Comparison of ENCODE assay signal across 1 cellular context in the genomic region with DNA sequence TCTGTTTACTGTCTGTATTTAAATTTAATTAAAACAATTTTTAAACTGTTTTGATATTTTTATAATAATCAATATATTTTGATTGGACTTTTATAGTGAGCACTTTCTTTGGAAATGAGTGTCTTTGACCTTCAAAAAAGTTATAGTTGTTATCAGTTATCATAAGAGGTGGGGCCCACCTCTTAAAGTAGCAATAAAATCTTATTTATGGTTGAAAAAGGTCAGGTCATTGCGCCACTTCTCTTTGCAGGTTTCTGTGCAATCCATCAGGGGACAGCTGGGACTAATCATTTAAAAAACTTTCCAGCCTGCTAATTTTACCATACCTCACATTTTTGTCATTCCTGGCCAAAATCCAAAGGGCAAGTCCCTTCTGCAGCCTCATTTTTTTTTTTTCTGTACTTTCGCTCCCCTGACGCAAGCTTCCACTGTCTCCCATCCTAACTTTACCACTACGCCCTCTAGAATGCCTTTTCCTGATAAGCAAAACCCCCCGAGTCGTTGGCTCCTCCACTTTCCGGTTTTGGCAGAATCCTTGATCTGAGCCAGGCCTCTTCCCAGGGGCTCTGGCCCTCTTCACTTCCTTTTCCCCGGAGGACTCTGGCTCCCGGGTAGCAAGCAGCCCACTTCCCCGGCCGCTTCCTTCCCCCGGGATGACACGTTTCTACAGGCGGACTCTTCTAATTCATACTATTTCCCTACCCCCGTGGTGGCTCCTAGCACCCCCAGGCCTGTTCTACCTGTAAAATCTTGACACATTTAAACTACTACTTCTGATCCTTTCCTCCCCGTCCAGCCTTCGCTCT.
A peak's percentile ranks its signal among the peaks of the same experiment; 100 is the strongest.
TF ChIP-seq lines count a peak whose summit lies in the region.

No MANE protein-coding gene starts in this region.

TF ChIP-seq in SK-N-SH treated with all-trans-retinoic acid at 6 μM for 48 hours, 23 proteins besides CTCF, POLR2A, EP300 and RAD21 (continued from another document):
- TF ChIP-seq, protein P1, sequence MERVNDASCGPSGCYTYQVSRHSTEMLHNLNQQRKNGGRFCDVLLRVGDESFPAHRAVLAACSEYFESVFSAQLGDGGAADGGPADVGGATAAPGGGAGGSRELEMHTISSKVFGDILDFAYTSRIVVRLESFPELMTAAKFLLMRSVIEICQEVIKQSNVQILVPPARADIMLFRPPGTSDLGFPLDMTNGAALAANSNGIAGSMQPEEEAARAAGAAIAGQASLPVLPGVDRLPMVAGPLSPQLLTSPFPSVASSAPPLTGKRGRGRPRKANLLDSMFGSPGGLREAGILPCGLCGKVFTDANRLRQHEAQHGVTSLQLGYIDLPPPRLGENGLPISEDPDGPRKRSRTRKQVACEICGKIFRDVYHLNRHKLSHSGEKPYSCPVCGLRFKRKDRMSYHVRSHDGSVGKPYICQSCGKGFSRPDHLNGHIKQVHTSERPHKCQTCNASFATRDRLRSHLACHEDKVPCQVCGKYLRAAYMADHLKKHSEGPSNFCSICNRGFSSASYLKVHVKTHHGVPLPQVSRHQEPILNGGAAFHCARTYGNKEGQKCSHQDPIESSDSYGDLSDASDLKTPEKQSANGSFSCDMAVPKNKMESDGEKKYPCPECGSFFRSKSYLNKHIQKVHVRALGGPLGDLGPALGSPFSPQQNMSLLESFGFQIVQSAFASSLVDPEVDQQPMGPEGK (CRISPR knock-in tag; IDR thresholded peaks at IDR 0.05; ENCODE audit: borderline replicate concordance), result no peak
- TF ChIP-seq ZNF565 (CRISPR knock-in tag; conservative IDR thresholded peaks at IDR 0.05; ENCODE audit: low read depth), result no peak
- no peak for TF ChIP-seq ZFP30 (CRISPR knock-in tag; IDR thresholded peaks at IDR 0.05)
- TF ChIP-seq GLIS3 (CRISPR knock-in tag; IDR thresholded peaks at IDR 0.05), result peak; percentile 42; the same call in 1 of the 2 replicates
- peak; percentile 86 for TF ChIP-seq ISL1 (CRISPR knock-in tag; IDR thresholded peaks at IDR 0.05)
- TF ChIP-seq, protein P2, sequence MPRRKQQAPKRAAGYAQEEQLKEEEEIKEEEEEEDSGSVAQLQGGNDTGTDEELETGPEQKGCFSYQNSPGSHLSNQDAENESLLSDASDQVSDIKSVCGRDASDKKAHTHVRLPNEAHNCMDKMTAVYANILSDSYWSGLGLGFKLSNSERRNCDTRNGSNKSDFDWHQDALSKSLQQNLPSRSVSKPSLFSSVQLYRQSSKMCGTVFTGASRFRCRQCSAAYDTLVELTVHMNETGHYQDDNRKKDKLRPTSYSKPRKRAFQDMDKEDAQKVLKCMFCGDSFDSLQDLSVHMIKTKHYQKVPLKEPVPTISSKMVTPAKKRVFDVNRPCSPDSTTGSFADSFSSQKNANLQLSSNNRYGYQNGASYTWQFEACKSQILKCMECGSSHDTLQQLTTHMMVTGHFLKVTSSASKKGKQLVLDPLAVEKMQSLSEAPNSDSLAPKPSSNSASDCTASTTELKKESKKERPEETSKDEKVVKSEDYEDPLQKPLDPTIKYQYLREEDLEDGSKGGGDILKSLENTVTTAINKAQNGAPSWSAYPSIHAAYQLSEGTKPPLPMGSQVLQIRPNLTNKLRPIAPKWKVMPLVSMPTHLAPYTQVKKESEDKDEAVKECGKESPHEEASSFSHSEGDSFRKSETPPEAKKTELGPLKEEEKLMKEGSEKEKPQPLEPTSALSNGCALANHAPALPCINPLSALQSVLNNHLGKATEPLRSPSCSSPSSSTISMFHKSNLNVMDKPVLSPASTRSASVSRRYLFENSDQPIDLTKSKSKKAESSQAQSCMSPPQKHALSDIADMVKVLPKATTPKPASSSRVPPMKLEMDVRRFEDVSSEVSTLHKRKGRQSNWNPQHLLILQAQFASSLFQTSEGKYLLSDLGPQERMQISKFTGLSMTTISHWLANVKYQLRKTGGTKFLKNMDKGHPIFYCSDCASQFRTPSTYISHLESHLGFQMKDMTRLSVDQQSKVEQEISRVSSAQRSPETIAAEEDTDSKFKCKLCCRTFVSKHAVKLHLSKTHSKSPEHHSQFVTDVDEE (CRISPR knock-in tag; IDR thresholded peaks at IDR 0.05), result no peak
- no peak for TF ChIP-seq OSR1 (CRISPR knock-in tag; IDR thresholded peaks at IDR 0.05)
- TF ChIP-seq ZFP3 (CRISPR knock-in tag; IDR thresholded peaks at IDR 0.05), result no peak
- TF ChIP-seq ESRRG (CRISPR knock-in tag; IDR thresholded peaks at IDR 0.05), result 0 out of 2 replicates have a peak, but pooled peaks have one; percentile 13
- no peak for TF ChIP-seq TOX (CRISPR knock-in tag; IDR thresholded peaks at IDR 0.05; ENCODE audit: borderline replicate concordance)
